14 cellular contexts compared by ENCODE assay signal in genomic region chr1:38246955-38247952, GRCh38.
DNase-seq lines count a peak whose midpoint lies in the region; ATAC-seq, FAIRE-seq and TF ChIP-seq lines count a peak whose summit lies in the region.
"Had no signal": no experiment of that assay in that cellular context is flagged by ENCODE, and none has a peak within 500 bp of the region (broad histone marks: within the 10 kb centered on the region; RNA-seq: fewer than 3 reads in every experiment).

No MANE protein-coding gene starts in this region.

- H3K4me1 Mint-ChIP-seq in activated CD4-positive, alpha-beta T cell treated with anti-CD3 and anti-CD28 coated beads for 36 hours, result no peaks in the 10 kb centered on the region

- ATAC-seq in activated CD4-positive, alpha-beta T cell treated with anti-CD3 and anti-CD28 coated beads for 36 hours, result no peak

- no peaks in the 10 kb centered on the region for H3K9me3 Mint-ChIP-seq in activated CD4-positive, alpha-beta T cell treated with anti-CD3 and anti-CD28 coated beads for 36 hours (ENCODE audit: low read depth)

- peak; percentile 79 for FAIRE-seq in RCC 7860 (lab: Jason Lieb, UNC)
- FAIRE-seq in small intestine (lab: Jason Lieb, UNC), result peak; percentile 44
- FAIRE-seq: bronchial epithelial cell, GM18507 had no signal

- no peak for TF ChIP-seq EP300 in stomach (IDR thresholded peaks at IDR 0.05)

- intact Hi-C loops in stomach (cut with DNase I; ENCODE audit: low total_unique reads), result no loop called here
- intact Hi-C loops in activated CD4-positive, alpha-beta T cell treated with anti-CD3 and anti-CD28 coated beads for 36 hours (cut with DNase I, micrococcal nuclease), result no loop called here

- H3K4me3 Mint-ChIP-seq in activated CD4-positive, alpha-beta T cell treated with anti-CD3 and anti-CD28 coated beads for 36 hours, result no peak overlapping the region

- H3K36me3 ChIP-seq in small intestine (ENCODE audit: control insufficient read depth in 2 of 2, insufficient read depth in 2 of 2, low read length in 2 of 2), result no peaks in the 10 kb centered on the region
- no peaks in the 10 kb centered on the region for H3K36me3 ChIP-seq in stomach

- peaks cover 17% of the 10 kb centered on the region for H3K27me3 Mint-ChIP-seq in activated CD4-positive, alpha-beta T cell treated with anti-CD3 and anti-CD28 coated beads for 36 hours

- POLR2A ChIA-PET in HEK293T (lab: Yijun Ruan, JAX), result interaction anchor here (1.0 kb wide), 1 partner anchor 10 kb away, joined by 3 read pairs; no protein-coding TSS in a partner anchor
- POLR2A ChIA-PET in RWPE1 (lab: Yijun Ruan, JAX; ENCODE audit: low non-redundant PET), result no interaction called here
- POLR2A ChIA-PET in activated CD4-positive, alpha-beta T cell treated with anti-CD3 and anti-CD28 coated beads for 36 hours (lab: Charles Lee), result no interaction called here

- TF ChIP-seq CTCF in stomach (IDR thresholded peaks at IDR 0.05), result no peak
- no peak for TF ChIP-seq CTCF in RWPE1 (conservative IDR thresholded peaks at IDR 0.05; ENCODE audit: low read depth)

- H3K27ac ChIP-seq in small intestine (ENCODE audit: low read depth in 1 of 2, low read length in 1 of 2), result peak overlapping the region in 1 of 2 donors; percentile 15
- H3K27ac ChIP-seq in stomach, result no peak overlapping the region
- H3K27ac ChIP-seq in RWPE1, result no peak overlapping the region

- WGBS in small intestine, 3 donors, result 29 to 36% (median 36%) methylated on average over 24 of the region's 24 CpGs
- WGBS in stomach, 5 donors, result 43 to 50% (median 46%) methylated on average over 24 of the region's 24 CpGs

- H3K4me1 ChIP-seq in small intestine (ENCODE audit: control insufficient read depth in 2 of 2, insufficient read depth in 1 of 2, low read depth in 1 of 2, low read length in 1 of 2) (no peaks in the 10 kb centered on the region), stomach (peaks cover 0 to 12% (median 6%) of the 10 kb centered on the region in 4 donors)

- H3K27me3 ChIP-seq in small intestine (ENCODE audit: control insufficient read depth in 2 of 2, insufficient read depth in 2 of 2, low read length in 2 of 2), result peaks cover 0 to 6% of the 10 kb centered on the region in 2 donors
- H3K27me3 ChIP-seq in stomach, result peaks cover 0 to 32% (median 4%) of the 10 kb centered on the region in 3 donors

- H3K36me3 Mint-ChIP-seq in activated CD4-positive, alpha-beta T cell treated with anti-CD3 and anti-CD28 coated beads for 36 hours (ENCODE audit: low read depth), result no peaks in the 10 kb centered on the region

- H3K9me3 ChIP-seq in small intestine (ENCODE audit: control insufficient read depth, low read depth), result no peaks in the 10 kb centered on the region
- no peaks in the 10 kb centered on the region for H3K9me3 ChIP-seq in stomach

- H3K4me3 ChIP-seq in small intestine (ENCODE audit: low read depth in 1 of 2, low read length in 2 of 2) (no peak overlapping the region), stomach (no peak overlapping the region)
- H3K4me3 ChIP-seq: lung had no signal

- no peak overlapping the region for H3K27ac Mint-ChIP-seq in activated CD4-positive, alpha-beta T cell treated with anti-CD3 and anti-CD28 coated beads for 36 hours

- peak; percentile 14 for DNase-seq in HEK293T (ENCODE audit: extremely low spot score)
- DNase-seq in RCC 7860 (ENCODE audit: low spot score), result peak; percentile 10
- peak; percentile 44 for DNase-seq in iPS-NIHi11 (ENCODE audit: low spot score)
- peak; percentile 84 for DNase-seq in small intestine
- no peak for DNase-seq in stomach
- no peak for DNase-seq in RWPE1 (ENCODE audit: low spot score)
- no peak for DNase-seq in activated CD4-positive, alpha-beta T cell treated with anti-CD3 and anti-CD28 coated beads for 36 hours
- DNase-seq in NCI-H345 (lab: John Stamatoyannopoulos, UW), result no peak
- DNase-seq: DMS 273 treated with DMSO at 0.1 percent for 48 hours, NCI-H2171 treated with DMSO at 0.1 percent for 48 hours, SHP77 had no signal

- no peak for TF ChIP-seq POLR2A in stomach (IDR thresholded peaks at IDR 0.05)

- CTCF ChIA-PET in HEK293T (lab: Yijun Ruan, JAX), result no interaction called here
- CTCF ChIA-PET in RWPE1 (lab: Yijun Ruan, JAX), result no interaction called here
- CTCF ChIA-PET in activated CD4-positive, alpha-beta T cell treated with anti-CD3 and anti-CD28 coated beads for 36 hours (lab: Charles Lee), result no interaction called here

TF ChIP-seq in HEK293T, 16 proteins besides CTCF, POLR2A, EP300 and RAD21:
- no peak for TF ChIP-seq SP1 (IDR thresholded peaks at IDR 0.05)
- TF ChIP-seq PKNOX1 (IDR thresholded peaks at IDR 0.05), result peak; percentile 51; the same call in 1 of the 2 replicates
- TF ChIP-seq LEF1 (IDR thresholded peaks at IDR 0.05; ENCODE audit: borderline replicate concordance), result no peak
- TF ChIP-seq CTBP1 (IDR thresholded peaks at IDR 0.05; ENCODE audit: borderline replicate concordance), result no peak
TF ChIP-seq in HEK293T: peak in this region for 1.

Comparison
In these comparisons a context has a peak if more than half of its experiments do, and no peak if none do; other contexts are left out.
1. DNase-seq: peak in HEK293T (single experiment), RCC 7860 (single experiment), iPS-NIHi11 (single experiment) and small intestine (single experiment); none in stomach (single experiment), RWPE1 (single experiment), activated CD4-positive, alpha-beta T cell treated with anti-CD3 and anti-CD28 coated beads for 36 hours (single experiment) and NCI-H345 (single experiment).